Comparison of ENCODE assay signal across 2 cellular contexts in the genomic region with DNA sequence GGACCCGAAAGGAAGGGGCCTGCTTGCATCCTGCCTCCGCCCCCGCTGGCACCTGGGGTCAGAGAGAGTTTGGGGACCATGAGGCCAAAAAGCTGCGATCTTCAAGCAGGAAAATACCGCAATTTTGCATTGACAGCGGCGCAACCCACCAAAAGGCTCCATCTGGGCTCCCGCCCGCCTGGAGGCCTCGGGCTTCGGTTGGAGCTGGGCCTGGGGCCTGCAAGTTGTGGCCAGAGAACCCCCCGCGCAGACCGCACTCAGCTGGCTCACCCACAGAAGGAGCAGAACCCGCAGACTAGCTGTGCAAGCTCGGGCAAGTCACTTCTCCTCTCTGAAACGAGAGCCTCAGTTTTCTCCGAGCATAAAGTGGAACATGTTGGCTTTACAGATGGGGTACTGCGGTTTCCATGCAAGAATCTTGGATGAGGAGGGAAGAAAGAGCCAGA.
TF ChIP-seq lines count a peak whose summit lies in the region.

No MANE protein-coding gene starts in this region.

TF ChIP-seq in HepG2, 621 proteins besides CTCF, POLR2A, EP300 and RAD21:
- TF ChIP-seq JDP2 (CRISPR knock-in tag; IDR thresholded peaks at IDR 0.05; ENCODE audit: borderline replicate concordance): no peak
- TF ChIP-seq, protein P1, sequence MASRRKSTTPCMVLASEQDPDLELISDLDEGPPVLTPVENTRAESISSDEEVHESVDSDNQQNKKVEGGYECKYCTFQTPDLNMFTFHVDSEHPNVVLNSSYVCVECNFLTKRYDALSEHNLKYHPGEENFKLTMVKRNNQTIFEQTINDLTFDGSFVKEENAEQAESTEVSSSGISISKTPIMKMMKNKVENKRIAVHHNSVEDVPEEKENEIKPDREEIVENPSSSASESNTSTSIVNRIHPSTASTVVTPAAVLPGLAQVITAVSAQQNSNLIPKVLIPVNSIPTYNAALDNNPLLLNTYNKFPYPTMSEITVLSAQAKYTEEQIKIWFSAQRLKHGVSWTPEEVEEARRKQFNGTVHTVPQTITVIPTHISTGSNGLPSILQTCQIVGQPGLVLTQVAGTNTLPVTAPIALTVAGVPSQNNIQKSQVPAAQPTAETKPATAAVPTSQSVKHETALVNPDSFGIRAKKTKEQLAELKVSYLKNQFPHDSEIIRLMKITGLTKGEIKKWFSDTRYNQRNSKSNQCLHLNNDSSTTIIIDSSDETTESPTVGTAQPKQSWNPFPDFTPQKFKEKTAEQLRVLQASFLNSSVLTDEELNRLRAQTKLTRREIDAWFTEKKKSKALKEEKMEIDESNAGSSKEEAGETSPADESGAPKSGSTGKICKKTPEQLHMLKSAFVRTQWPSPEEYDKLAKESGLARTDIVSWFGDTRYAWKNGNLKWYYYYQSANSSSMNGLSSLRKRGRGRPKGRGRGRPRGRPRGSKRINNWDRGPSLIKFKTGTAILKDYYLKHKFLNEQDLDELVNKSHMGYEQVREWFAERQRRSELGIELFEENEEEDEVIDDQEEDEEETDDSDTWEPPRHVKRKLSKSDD (CRISPR knock-in tag; IDR thresholded peaks at IDR 0.05; ENCODE audit: low read depth): no peak
- peak; percentile 21 for TF ChIP-seq PRPF4 (IDR thresholded peaks at IDR 0.05; ENCODE audit: low read depth, low read length, poor library complexity, severe bottlenecking)
- TF ChIP-seq, protein P2, sequence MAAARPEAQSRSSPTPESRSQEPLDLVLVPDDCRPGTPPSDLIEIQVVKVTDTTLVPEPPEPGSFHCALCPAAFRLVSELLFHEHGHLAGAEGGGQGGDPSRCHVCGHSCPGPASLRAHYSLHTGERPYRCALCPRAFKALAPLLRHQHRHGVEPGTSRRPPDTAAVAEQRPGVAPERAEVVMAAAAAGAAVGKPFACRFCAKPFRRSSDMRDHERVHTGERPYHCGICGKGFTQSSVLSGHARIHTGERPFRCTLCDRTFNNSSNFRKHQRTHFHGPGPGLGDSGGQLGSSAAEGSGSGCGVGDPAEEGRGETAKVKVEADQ (CRISPR knock-in tag; IDR thresholded peaks at IDR 0.05; ENCODE audit: borderline replicate concordance): 0 out of 2 replicates have a peak, but pooled peaks have one; percentile 9
- TF ChIP-seq MBNL3 (CRISPR knock-in tag; conservative IDR thresholded peaks at IDR 0.05): no peak
- no peak for TF ChIP-seq ZNF660 (CRISPR knock-in tag; IDR thresholded peaks at IDR 0.05; ENCODE audit: borderline replicate concordance, low read depth)
- TF ChIP-seq IKZF4 (CRISPR knock-in tag; IDR thresholded peaks at IDR 0.05; ENCODE audit: borderline replicate concordance, low read depth, not compliant biosample characterization): no peak
- TF ChIP-seq ZNF577 (CRISPR knock-in tag; IDR thresholded peaks at IDR 0.05; ENCODE audit: borderline replicate concordance, low read depth): no peak
- TF ChIP-seq ZNF20 (CRISPR knock-in tag; IDR thresholded peaks at IDR 0.05): no peak
- TF ChIP-seq ZNF768 (CRISPR knock-in tag; IDR thresholded peaks at IDR 0.05): peak; percentile 89
- TF ChIP-seq ZBTB38 (CRISPR knock-in tag; IDR thresholded peaks at IDR 0.05): peak; percentile 96
- TF ChIP-seq ZSCAN20 (CRISPR knock-in tag; IDR thresholded peaks at IDR 0.05; ENCODE audit: borderline replicate concordance): no peak
- TF ChIP-seq ZKSCAN8 (CRISPR knock-in tag; IDR thresholded peaks at IDR 0.05; ENCODE audit: borderline replicate concordance): no peak
- no peak for TF ChIP-seq GATA4 (IDR thresholded peaks at IDR 0.05; ENCODE audit: borderline replicate concordance, low read depth)
- TF ChIP-seq, protein P3, sequence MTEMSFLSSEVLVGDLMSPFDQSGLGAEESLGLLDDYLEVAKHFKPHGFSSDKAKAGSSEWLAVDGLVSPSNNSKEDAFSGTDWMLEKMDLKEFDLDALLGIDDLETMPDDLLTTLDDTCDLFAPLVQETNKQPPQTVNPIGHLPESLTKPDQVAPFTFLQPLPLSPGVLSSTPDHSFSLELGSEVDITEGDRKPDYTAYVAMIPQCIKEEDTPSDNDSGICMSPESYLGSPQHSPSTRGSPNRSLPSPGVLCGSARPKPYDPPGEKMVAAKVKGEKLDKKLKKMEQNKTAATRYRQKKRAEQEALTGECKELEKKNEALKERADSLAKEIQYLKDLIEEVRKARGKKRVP (CRISPR knock-in tag; IDR thresholded peaks at IDR 0.05): no peak
- TF ChIP-seq GTF2F1 (IDR thresholded peaks at IDR 0.05; ENCODE audit: low read length): no peak
- TF ChIP-seq, protein P4, sequence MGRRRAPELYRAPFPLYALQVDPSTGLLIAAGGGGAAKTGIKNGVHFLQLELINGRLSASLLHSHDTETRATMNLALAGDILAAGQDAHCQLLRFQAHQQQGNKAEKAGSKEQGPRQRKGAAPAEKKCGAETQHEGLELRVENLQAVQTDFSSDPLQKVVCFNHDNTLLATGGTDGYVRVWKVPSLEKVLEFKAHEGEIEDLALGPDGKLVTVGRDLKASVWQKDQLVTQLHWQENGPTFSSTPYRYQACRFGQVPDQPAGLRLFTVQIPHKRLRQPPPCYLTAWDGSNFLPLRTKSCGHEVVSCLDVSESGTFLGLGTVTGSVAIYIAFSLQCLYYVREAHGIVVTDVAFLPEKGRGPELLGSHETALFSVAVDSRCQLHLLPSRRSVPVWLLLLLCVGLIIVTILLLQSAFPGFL (CRISPR knock-in tag; IDR thresholded peaks at IDR 0.05): no peak
- TF ChIP-seq, protein P5, sequence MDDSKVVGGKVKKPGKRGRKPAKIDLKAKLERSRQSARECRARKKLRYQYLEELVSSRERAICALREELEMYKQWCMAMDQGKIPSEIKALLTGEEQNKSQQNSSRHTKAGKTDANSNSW (CRISPR knock-in tag; IDR thresholded peaks at IDR 0.05; ENCODE audit: borderline replicate concordance): no peak
- no peak for TF ChIP-seq SMC3 (IDR thresholded peaks at IDR 0.05; ENCODE audit: low read length)
- TF ChIP-seq ZNF724P (CRISPR knock-in tag; IDR thresholded peaks at IDR 0.05; ENCODE audit: borderline replicate concordance): 0 out of 2 replicates have a peak, but pooled peaks have one; percentile 5
- TF ChIP-seq ARNTL (CRISPR knock-in tag; IDR thresholded peaks at IDR 0.05): no peak

TF ChIP-seq in H1, 55 proteins besides CTCF, POLR2A, EP300 and RAD21:
- no peak for TF ChIP-seq RFX5 (IDR thresholded peaks at IDR 0.05; ENCODE audit: borderline replicate concordance, low read depth, low read length)
- no peak for TF ChIP-seq SP2 (IDR thresholded peaks at IDR 0.05; ENCODE audit: low read length)
- TF ChIP-seq ZNF274 (IDR thresholded peaks at IDR 0.05; ENCODE audit: borderline replicate concordance, extremely low read depth, low read length): no peak
- no peak for TF ChIP-seq KDM1A (IDR thresholded peaks at IDR 0.05; ENCODE audit: borderline replicate concordance, low read length)
- no peak for TF ChIP-seq HDAC2 (IDR thresholded peaks at IDR 0.05; ENCODE audit: borderline replicate concordance in 1 of 2, low read depth in 2 of 2, low read length in 2 of 2)
- TF ChIP-seq EGR1 (IDR thresholded peaks at IDR 0.05; ENCODE audit: borderline replicate concordance, low read depth, low read length): no peak
- no peak for TF ChIP-seq CHD1 (IDR thresholded peaks at IDR 0.05; ENCODE audit: low read depth, low read length)
- TF ChIP-seq BCL11A (IDR thresholded peaks at IDR 0.05; ENCODE audit: low read depth in 2 of 2, low read length in 2 of 2): no peak
- no peak for TF ChIP-seq GABPA (IDR thresholded peaks at IDR 0.05; ENCODE audit: borderline replicate concordance, insufficient read depth, low read length)
- TF ChIP-seq GTF2F1 (IDR thresholded peaks at IDR 0.05; ENCODE audit: borderline replicate concordance, low read depth, low read length): no peak
- TF ChIP-seq EZH2 (IDR thresholded peaks at IDR 0.05; ENCODE audit: low read depth, low read length, severe bottlenecking): no peak
- TF ChIP-seq, protein P6, sequence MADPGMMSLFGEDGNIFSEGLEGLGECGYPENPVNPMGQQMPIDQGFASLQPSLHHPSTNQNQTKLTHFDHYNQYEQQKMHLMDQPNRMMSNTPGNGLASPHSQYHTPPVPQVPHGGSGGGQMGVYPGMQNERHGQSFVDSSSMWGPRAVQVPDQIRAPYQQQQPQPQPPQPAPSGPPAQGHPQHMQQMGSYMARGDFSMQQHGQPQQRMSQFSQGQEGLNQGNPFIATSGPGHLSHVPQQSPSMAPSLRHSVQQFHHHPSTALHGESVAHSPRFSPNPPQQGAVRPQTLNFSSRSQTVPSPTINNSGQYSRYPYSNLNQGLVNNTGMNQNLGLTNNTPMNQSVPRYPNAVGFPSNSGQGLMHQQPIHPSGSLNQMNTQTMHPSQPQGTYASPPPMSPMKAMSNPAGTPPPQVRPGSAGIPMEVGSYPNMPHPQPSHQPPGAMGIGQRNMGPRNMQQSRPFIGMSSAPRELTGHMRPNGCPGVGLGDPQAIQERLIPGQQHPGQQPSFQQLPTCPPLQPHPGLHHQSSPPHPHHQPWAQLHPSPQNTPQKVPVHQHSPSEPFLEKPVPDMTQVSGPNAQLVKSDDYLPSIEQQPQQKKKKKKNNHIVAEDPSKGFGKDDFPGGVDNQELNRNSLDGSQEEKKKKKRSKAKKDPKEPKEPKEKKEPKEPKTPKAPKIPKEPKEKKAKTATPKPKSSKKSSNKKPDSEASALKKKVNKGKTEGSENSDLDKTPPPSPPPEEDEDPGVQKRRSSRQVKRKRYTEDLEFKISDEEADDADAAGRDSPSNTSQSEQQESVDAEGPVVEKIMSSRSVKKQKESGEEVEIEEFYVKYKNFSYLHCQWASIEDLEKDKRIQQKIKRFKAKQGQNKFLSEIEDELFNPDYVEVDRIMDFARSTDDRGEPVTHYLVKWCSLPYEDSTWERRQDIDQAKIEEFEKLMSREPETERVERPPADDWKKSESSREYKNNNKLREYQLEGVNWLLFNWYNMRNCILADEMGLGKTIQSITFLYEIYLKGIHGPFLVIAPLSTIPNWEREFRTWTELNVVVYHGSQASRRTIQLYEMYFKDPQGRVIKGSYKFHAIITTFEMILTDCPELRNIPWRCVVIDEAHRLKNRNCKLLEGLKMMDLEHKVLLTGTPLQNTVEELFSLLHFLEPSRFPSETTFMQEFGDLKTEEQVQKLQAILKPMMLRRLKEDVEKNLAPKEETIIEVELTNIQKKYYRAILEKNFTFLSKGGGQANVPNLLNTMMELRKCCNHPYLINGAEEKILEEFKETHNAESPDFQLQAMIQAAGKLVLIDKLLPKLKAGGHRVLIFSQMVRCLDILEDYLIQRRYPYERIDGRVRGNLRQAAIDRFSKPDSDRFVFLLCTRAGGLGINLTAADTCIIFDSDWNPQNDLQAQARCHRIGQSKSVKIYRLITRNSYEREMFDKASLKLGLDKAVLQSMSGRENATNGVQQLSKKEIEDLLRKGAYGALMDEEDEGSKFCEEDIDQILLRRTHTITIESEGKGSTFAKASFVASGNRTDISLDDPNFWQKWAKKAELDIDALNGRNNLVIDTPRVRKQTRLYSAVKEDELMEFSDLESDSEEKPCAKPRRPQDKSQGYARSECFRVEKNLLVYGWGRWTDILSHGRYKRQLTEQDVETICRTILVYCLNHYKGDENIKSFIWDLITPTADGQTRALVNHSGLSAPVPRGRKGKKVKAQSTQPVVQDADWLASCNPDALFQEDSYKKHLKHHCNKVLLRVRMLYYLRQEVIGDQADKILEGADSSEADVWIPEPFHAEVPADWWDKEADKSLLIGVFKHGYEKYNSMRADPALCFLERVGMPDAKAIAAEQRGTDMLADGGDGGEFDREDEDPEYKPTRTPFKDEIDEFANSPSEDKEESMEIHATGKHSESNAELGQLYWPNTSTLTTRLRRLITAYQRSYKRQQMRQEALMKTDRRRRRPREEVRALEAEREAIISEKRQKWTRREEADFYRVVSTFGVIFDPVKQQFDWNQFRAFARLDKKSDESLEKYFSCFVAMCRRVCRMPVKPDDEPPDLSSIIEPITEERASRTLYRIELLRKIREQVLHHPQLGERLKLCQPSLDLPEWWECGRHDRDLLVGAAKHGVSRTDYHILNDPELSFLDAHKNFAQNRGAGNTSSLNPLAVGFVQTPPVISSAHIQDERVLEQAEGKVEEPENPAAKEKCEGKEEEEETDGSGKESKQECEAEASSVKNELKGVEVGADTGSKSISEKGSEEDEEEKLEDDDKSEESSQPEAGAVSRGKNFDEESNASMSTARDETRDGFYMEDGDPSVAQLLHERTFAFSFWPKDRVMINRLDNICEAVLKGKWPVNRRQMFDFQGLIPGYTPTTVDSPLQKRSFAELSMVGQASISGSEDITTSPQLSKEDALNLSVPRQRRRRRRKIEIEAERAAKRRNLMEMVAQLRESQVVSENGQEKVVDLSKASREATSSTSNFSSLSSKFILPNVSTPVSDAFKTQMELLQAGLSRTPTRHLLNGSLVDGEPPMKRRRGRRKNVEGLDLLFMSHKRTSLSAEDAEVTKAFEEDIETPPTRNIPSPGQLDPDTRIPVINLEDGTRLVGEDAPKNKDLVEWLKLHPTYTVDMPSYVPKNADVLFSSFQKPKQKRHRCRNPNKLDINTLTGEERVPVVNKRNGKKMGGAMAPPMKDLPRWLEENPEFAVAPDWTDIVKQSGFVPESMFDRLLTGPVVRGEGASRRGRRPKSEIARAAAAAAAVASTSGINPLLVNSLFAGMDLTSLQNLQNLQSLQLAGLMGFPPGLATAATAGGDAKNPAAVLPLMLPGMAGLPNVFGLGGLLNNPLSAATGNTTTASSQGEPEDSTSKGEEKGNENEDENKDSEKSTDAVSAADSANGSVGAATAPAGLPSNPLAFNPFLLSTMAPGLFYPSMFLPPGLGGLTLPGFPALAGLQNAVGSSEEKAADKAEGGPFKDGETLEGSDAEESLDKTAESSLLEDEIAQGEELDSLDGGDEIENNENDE (IDR thresholded peaks at IDR 0.05; ENCODE audit: insufficient replicate concordance, low read length): no peak
- TF ChIP-seq TBP (IDR thresholded peaks at IDR 0.05; ENCODE audit: low read depth, low read length): no peak
- no peak for TF ChIP-seq RXRA (IDR thresholded peaks at IDR 0.05; ENCODE audit: insufficient read depth, low read depth, low read length)
- no peak for TF ChIP-seq CBX8 (IDR thresholded peaks at IDR 0.05; ENCODE audit: borderline replicate concordance, low read depth, low read length)
- TF ChIP-seq POU5F1 (IDR thresholded peaks at IDR 0.05; ENCODE audit: low read depth, low read length): no peak
